In the genomic region with DNA sequence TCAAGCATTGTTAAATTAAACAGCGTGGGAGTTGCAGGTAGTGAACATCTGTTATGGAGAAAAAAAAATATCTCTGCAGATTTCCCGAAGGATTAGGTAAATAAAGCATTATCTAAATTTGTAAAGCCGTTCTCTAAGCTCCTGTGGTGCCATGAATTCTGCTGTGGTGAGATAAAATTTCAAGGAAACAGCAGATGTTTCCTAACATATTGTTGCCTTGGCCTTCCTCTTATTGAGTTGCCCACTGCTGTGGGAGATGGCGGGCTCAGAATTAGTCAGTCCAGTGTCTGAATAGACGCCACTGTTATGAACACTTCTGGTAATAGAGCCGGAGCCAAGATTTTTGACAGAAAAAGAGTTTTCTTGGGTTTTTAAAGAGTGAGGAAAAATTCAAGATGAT, we compare ENCODE assay signal across 15 cellular contexts.
"Had no signal": no experiment of that assay in that cellular context is flagged by ENCODE, and none has a peak within 500 bp of the region (broad histone marks: within the 10 kb centered on the region; RNA-seq: fewer than 3 reads in every experiment).

No MANE protein-coding gene starts in this region.

- FAIRE-seq: pancreas, TTC549, urothelium cell line had no signal

- H3K9me3 Mint-ChIP-seq: activated naive CD8-positive, alpha-beta T cell treated with anti-CD3 and anti-CD28 coated beads, Interleukin-2, amount 50 U/mL, for 24 hours; stimulated activated effector memory CD8-positive, alpha-beta T cell treated with anti-CD3 and anti-CD28 coated beads, Interleukin-12 subunit alpha, Interleukin-12 subunit beta, amount 100 ng/mL, for 72 hours had no signal

- DNase-seq: activated CD4-positive, alpha-beta T cell treated with anti-CD3 and anti-CD28 coated beads for 1 hour; activated CD4-positive, alpha-beta T cell treated with anti-CD3 and anti-CD28 coated beads, Interleukin-2, amount 50 U/mL, for 4 hours; activated naive CD4-positive, alpha-beta T cell treated with Interleukin-2 at 50 U/mL for 16 hours; activated naive CD8-positive, alpha-beta T cell treated with anti-CD3 and anti-CD28 coated beads, Interleukin-2, amount 50 U/mL, for 24 hours; activated T-cell treated with anti-CD3 and anti-CD28 coated beads for 4 hours; dorsolateral prefrontal cortex; endodermal cell; islet precursor cell; mesenchymal stem cell; naive thymus-derived CD8-positive, alpha-beta T cell; pancreas; T-helper 2 cell had no signal

- H3K4me1 Mint-ChIP-seq: activated naive CD8-positive, alpha-beta T cell treated with anti-CD3 and anti-CD28 coated beads, Interleukin-2, amount 50 U/mL, for 24 hours; naive thymus-derived CD8-positive, alpha-beta T cell; stimulated activated effector memory CD8-positive, alpha-beta T cell treated with anti-CD3 and anti-CD28 coated beads, Interleukin-12 subunit alpha, Interleukin-12 subunit beta, amount 100 ng/mL, for 72 hours had no signal

- H3K27ac Mint-ChIP-seq: activated naive CD8-positive, alpha-beta T cell treated with anti-CD3 and anti-CD28 coated beads, Interleukin-2, amount 50 U/mL, for 24 hours; endodermal cell; naive thymus-derived CD8-positive, alpha-beta T cell; stimulated activated effector memory CD8-positive, alpha-beta T cell treated with anti-CD3 and anti-CD28 coated beads, Interleukin-12 subunit alpha, Interleukin-12 subunit beta, amount 100 ng/mL, for 72 hours had no signal

- H3K4me3 Mint-ChIP-seq: activated naive CD8-positive, alpha-beta T cell treated with anti-CD3 and anti-CD28 coated beads, Interleukin-2, amount 50 U/mL, for 24 hours; endodermal cell; naive thymus-derived CD8-positive, alpha-beta T cell; stimulated activated effector memory CD8-positive, alpha-beta T cell treated with anti-CD3 and anti-CD28 coated beads, Interleukin-12 subunit alpha, Interleukin-12 subunit beta, amount 100 ng/mL, for 72 hours had no signal

- H3K36me3 Mint-ChIP-seq: stimulated activated effector memory CD8-positive, alpha-beta T cell treated with anti-CD3 and anti-CD28 coated beads, Interleukin-12 subunit alpha, Interleukin-12 subunit beta, amount 100 ng/mL, for 72 hours had no signal
